In genomic region chr1:59486595-59486994, GRCh38 we compare ENCODE assay signal across 12 cellular contexts.
"Had no signal": no experiment of that assay in that cellular context is flagged by ENCODE, and none has a peak within 500 bp of the region (broad histone marks: within the 10 kb centered on the region; RNA-seq: fewer than 3 reads in every experiment).

No MANE protein-coding gene starts in this region.

- H3K4me3 ChIP-seq: body of pancreas, testis had no signal

- H3K27me3 Mint-ChIP-seq: activated T-helper 17 cell treated with anti-CD3 and anti-CD28 coated beads, Interleukin-2, amount 50 U/mL, for 72 hours had no signal

- H3K27me3 ChIP-seq: body of pancreas, testis had no signal

- H3K9me3 Mint-ChIP-seq: activated naive CD4-positive, alpha-beta T cell treated with anti-CD3 and anti-CD28 coated beads for 36 hours; activated T-helper 17 cell treated with anti-CD3 and anti-CD28 coated beads, Interleukin-2, amount 50 U/mL, for 72 hours; immature natural killer cell had no signal

- H3K4me3 Mint-ChIP-seq: activated naive CD4-positive, alpha-beta T cell treated with anti-CD3 and anti-CD28 coated beads for 36 hours; activated T-helper 17 cell treated with anti-CD3 and anti-CD28 coated beads, Interleukin-2, amount 50 U/mL, for 72 hours; immature natural killer cell; neural crest cell; stimulated activated naive CD8-positive, alpha-beta T cell treated with anti-CD3 and anti-CD28 coated beads, Interleukin-15, amount 100 ng/mL, for 72 hours; T-helper 1 cell treated with Interleukin-12 subunit alpha and Interleukin-12 subunit beta and Interleukin-4 antibody, amounts not matched to agents 30 μg/mL and 1 μg/mL, for 36 hours had no signal

- H3K4me1 ChIP-seq: testis had no signal

- H3K4me1 Mint-ChIP-seq: activated T-helper 17 cell treated with anti-CD3 and anti-CD28 coated beads, Interleukin-2, amount 50 U/mL, for 72 hours; neural crest cell had no signal

- H3K27ac ChIP-seq: body of pancreas, testis had no signal

- H3K36me3 Mint-ChIP-seq: immature natural killer cell had no signal

- H3K9me3 ChIP-seq: body of pancreas, testis had no signal

- DNase-seq: activated CD4-positive, alpha-beta T cell treated with anti-CD3 and anti-CD28 coated beads, Interleukin-2, amount 50 U/mL, for 1 hour; activated naive CD4-positive, alpha-beta T cell treated with anti-CD3 and anti-CD28 coated beads for 36 hours; activated T-cell treated with anti-CD3 and anti-CD28 coated beads for 4 hours; immature natural killer cell; retina; stimulated activated CD4-positive, alpha-beta T cell treated with anti-CD3 and anti-CD28 coated beads, Interleukin-4, amount 100 ng/mL, for 4 hours; stimulated activated naive CD8-positive, alpha-beta T cell treated with anti-CD3 and anti-CD28 coated beads, Interleukin-15, amount 100 ng/mL, for 72 hours; testis had no signal

- H3K27ac Mint-ChIP-seq: activated naive CD4-positive, alpha-beta T cell treated with anti-CD3 and anti-CD28 coated beads for 36 hours; activated T-helper 17 cell treated with anti-CD3 and anti-CD28 coated beads, Interleukin-2, amount 50 U/mL, for 72 hours; immature natural killer cell; stimulated activated naive CD8-positive, alpha-beta T cell treated with anti-CD3 and anti-CD28 coated beads, Interleukin-15, amount 100 ng/mL, for 72 hours had no signal

- ATAC-seq: stimulated activated naive CD8-positive, alpha-beta T cell treated with anti-CD3 and anti-CD28 coated beads, Interleukin-15, amount 100 ng/mL, for 72 hours had no signal
